1 cellular context compared by ENCODE assay signal in genomic region chr2:98805412-98806265, GRCh38.
TF ChIP-seq lines count a peak whose summit lies in the region.

No MANE protein-coding gene starts in this region.

TF ChIP-seq in HepG2, 621 proteins besides CTCF, POLR2A, EP300 and RAD21 (continued from another document and continues in another):
- TF ChIP-seq PATZ1 (CRISPR knock-in tag; IDR thresholded peaks at IDR 0.05) (peak; percentile 77), THAP7 (CRISPR knock-in tag; IDR thresholded peaks at IDR 0.05) (no peak), HDAC1 (CRISPR knock-in tag; IDR thresholded peaks at IDR 0.05) (peak; percentile 63; the same call in 1 of the 2 replicates), ZBTB38 (CRISPR knock-in tag; IDR thresholded peaks at IDR 0.05) (peak; percentile 74), JDP2 (CRISPR knock-in tag; IDR thresholded peaks at IDR 0.05; ENCODE audit: borderline replicate concordance) (no peak), KAT7 (CRISPR knock-in tag; IDR thresholded peaks at IDR 0.05; ENCODE audit: borderline replicate concordance) (0 out of 2 replicates have a peak, but pooled peaks have one; percentile 51), ZNF605 (CRISPR knock-in tag; IDR thresholded peaks at IDR 0.05) (peak; percentile 42; the same call in 1 of the 2 replicates), ZNF589 (CRISPR knock-in tag; conservative IDR thresholded peaks at IDR 0.05) (no peak), FOXC1 (CRISPR knock-in tag; IDR thresholded peaks at IDR 0.05; ENCODE audit: borderline replicate concordance) (peak; percentile 93; the same call in 1 of the 2 replicates), ZNF543 (CRISPR knock-in tag; IDR thresholded peaks at IDR 0.05) (no peak), HOXA5 (CRISPR knock-in tag; IDR thresholded peaks at IDR 0.05) (0 out of 2 replicates have a peak, but pooled peaks have one; percentile 35), HMG20B (CRISPR knock-in tag; conservative IDR thresholded peaks at IDR 0.05) (peak; percentile 68; the same call in 1 of the 2 replicates), NKX3-1 (CRISPR knock-in tag; IDR thresholded peaks at IDR 0.05) (0 out of 2 replicates have a peak, but pooled peaks have one; percentile 53), NR2F2 (IDR thresholded peaks at IDR 0.05; ENCODE audit: borderline replicate concordance, low read depth) (no peak), ZNF296 (CRISPR knock-in tag; conservative IDR thresholded peaks at IDR 0.05) (0 out of 2 replicates have a peak, but pooled peaks have one; percentile 19), NFKBIZ (CRISPR knock-in tag; IDR thresholded peaks at IDR 0.05) (no peak), DPF2 (CRISPR knock-in tag; IDR thresholded peaks at IDR 0.05; ENCODE audit: borderline replicate concordance, low read depth) (peak; percentile 72), MIER3 (CRISPR knock-in tag; IDR thresholded peaks at IDR 0.05; ENCODE audit: borderline replicate concordance) (peak; percentile 20; the same call in 1 of the 2 replicates), MED1 (CRISPR knock-in tag; IDR thresholded peaks at IDR 0.05) (peak; percentile 53; the same call in 1 of the 2 replicates), NCOA2 (CRISPR knock-in tag; IDR thresholded peaks at IDR 0.05) (peak; percentile 37; the same call in 1 of the 2 replicates), TOE1 (CRISPR knock-in tag; IDR thresholded peaks at IDR 0.05) (no peak), ZNF18 (CRISPR knock-in tag; IDR thresholded peaks at IDR 0.05; ENCODE audit: insufficient replicate concordance) (no peak), HNF4A (CRISPR knock-in tag; IDR thresholded peaks at IDR 0.05) (peak; percentile 51), ZNF572 (CRISPR knock-in tag; IDR thresholded peaks at IDR 0.05) (0 out of 2 replicates have a peak, but pooled peaks have one; percentile 56), KDM5B (CRISPR knock-in tag; IDR thresholded peaks at IDR 0.05; ENCODE audit: borderline replicate concordance) (peak; percentile 46; the same call in 1 of the 2 replicates), TARDBP (CRISPR knock-in tag; IDR thresholded peaks at IDR 0.05) (peak; percentile 72; the same call in 1 of the 2 replicates), ZNF180 (CRISPR knock-in tag; IDR thresholded peaks at IDR 0.05; ENCODE audit: borderline replicate concordance, low read depth) (no peak), AGO2 (optimal IDR thresholded peaks at IDR 0.05; ENCODE audit: low read depth, low read length) (no peak), ZNF33B (CRISPR knock-in tag; IDR thresholded peaks at IDR 0.05) (no peak), SOX13 (IDR thresholded peaks at IDR 0.05) (no peak), SOX13 (CRISPR knock-in tag; conservative IDR thresholded peaks at IDR 0.05 in 1 of 2, IDR thresholded peaks at IDR 0.05 in 1 of 2) (peak in 1 of 2 experiments; percentile 43; a peak in 1 of 4 replicates), THYN1 (CRISPR knock-in tag; IDR thresholded peaks at IDR 0.05; ENCODE audit: borderline replicate concordance, low read depth) (no peak), NONO (IDR thresholded peaks at IDR 0.05) (no peak), NONO (CRISPR knock-in tag; conservative IDR thresholded peaks at IDR 0.05) (peak; percentile 63), MED8 (CRISPR knock-in tag; IDR thresholded peaks at IDR 0.05; ENCODE audit: insufficient replicate concordance) (no peak), RARA (CRISPR knock-in tag; IDR thresholded peaks at IDR 0.05) (peak; percentile 55), WIZ (CRISPR knock-in tag; IDR thresholded peaks at IDR 0.05) (no peak), ZFP1 (CRISPR knock-in tag; IDR thresholded peaks at IDR 0.05) (peak; percentile 49; the same call in 1 of the 2 replicates), MTA1 (CRISPR knock-in tag; IDR thresholded peaks at IDR 0.05; ENCODE audit: borderline replicate concordance) (0 out of 2 replicates have a peak, but pooled peaks have one; percentile 17), RFX3 (CRISPR knock-in tag; IDR thresholded peaks at IDR 0.05) (no peak), FOXA1 (IDR thresholded peaks at IDR 0.05) (no peak), FOXA1 (CRISPR knock-in tag; IDR thresholded peaks at IDR 0.05) (no peak), SP4 (CRISPR knock-in tag; IDR thresholded peaks at IDR 0.05) (no peak)
- TF ChIP-seq, protein P1, sequence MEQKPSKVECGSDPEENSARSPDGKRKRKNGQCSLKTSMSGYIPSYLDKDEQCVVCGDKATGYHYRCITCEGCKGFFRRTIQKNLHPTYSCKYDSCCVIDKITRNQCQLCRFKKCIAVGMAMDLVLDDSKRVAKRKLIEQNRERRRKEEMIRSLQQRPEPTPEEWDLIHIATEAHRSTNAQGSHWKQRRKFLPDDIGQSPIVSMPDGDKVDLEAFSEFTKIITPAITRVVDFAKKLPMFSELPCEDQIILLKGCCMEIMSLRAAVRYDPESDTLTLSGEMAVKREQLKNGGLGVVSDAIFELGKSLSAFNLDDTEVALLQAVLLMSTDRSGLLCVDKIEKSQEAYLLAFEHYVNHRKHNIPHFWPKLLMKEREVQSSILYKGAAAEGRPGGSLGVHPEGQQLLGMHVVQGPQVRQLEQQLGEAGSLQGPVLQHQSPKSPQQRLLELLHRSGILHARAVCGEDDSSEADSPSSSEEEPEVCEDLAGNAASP (CRISPR knock-in tag; IDR thresholded peaks at IDR 0.05; ENCODE audit: borderline replicate concordance) = peak; percentile 56; the same call in 1 of the 2 replicates
- TF ChIP-seq, protein P2, sequence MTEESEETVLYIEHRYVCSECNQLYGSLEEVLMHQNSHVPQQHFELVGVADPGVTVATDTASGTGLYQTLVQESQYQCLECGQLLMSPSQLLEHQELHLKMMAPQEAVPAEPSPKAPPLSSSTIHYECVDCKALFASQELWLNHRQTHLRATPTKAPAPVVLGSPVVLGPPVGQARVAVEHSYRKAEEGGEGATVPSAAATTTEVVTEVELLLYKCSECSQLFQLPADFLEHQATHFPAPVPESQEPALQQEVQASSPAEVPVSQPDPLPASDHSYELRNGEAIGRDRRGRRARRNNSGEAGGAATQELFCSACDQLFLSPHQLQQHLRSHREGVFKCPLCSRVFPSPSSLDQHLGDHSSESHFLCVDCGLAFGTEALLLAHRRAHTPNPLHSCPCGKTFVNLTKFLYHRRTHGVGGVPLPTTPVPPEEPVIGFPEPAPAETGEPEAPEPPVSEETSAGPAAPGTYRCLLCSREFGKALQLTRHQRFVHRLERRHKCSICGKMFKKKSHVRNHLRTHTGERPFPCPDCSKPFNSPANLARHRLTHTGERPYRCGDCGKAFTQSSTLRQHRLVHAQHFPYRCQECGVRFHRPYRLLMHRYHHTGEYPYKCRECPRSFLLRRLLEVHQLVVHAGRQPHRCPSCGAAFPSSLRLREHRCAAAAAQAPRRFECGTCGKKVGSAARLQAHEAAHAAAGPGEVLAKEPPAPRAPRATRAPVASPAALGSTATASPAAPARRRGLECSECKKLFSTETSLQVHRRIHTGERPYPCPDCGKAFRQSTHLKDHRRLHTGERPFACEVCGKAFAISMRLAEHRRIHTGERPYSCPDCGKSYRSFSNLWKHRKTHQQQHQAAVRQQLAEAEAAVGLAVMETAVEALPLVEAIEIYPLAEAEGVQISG (CRISPR knock-in tag; IDR thresholded peaks at IDR 0.05) = peak; percentile 48; the same call in 1 of the 2 replicates
- TF ChIP-seq, protein P3, sequence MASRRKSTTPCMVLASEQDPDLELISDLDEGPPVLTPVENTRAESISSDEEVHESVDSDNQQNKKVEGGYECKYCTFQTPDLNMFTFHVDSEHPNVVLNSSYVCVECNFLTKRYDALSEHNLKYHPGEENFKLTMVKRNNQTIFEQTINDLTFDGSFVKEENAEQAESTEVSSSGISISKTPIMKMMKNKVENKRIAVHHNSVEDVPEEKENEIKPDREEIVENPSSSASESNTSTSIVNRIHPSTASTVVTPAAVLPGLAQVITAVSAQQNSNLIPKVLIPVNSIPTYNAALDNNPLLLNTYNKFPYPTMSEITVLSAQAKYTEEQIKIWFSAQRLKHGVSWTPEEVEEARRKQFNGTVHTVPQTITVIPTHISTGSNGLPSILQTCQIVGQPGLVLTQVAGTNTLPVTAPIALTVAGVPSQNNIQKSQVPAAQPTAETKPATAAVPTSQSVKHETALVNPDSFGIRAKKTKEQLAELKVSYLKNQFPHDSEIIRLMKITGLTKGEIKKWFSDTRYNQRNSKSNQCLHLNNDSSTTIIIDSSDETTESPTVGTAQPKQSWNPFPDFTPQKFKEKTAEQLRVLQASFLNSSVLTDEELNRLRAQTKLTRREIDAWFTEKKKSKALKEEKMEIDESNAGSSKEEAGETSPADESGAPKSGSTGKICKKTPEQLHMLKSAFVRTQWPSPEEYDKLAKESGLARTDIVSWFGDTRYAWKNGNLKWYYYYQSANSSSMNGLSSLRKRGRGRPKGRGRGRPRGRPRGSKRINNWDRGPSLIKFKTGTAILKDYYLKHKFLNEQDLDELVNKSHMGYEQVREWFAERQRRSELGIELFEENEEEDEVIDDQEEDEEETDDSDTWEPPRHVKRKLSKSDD (CRISPR knock-in tag; IDR thresholded peaks at IDR 0.05; ENCODE audit: low read depth) = 0 out of 2 replicates have a peak, but pooled peaks have one; percentile 35
- TF ChIP-seq, protein P4, sequence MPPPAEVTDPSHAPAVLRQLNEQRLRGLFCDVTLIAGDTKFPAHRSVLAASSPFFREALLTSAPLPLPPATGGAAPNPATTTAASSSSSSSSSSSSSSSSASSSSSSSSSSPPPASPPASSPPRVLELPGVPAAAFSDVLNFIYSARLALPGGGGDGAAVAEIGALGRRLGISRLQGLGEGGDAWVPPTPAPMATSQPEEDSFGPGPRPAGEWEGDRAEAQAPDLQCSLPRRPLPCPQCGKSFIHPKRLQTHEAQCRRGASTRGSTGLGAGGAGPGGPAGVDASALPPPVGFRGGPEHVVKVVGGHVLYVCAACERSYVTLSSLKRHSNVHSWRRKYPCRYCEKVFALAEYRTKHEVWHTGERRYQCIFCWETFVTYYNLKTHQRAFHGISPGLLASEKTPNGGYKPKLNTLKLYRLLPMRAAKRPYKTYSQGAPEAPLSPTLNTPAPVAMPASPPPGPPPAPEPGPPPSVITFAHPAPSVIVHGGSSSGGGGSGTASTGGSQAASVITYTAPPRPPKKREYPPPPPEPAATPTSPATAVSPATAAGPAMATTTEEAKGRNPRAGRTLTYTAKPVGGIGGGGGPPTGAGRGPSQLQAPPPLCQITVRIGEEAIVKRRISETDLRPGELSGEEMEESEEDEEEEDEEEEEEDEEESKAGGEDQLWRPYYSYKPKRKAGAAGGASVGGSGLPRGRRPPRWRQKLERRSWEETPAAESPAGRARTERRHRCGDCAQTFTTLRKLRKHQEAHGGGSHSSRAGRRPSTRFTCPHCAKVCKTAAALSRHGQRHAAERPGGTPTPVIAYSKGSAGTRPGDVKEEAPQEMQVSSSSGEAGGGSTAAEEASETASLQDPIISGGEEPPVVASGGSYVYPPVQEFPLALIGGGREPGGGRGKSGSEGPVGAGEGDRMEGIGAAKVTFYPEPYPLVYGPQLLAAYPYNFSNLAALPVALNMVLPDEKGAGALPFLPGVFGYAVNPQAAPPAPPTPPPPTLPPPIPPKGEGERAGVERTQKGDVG (CRISPR knock-in tag; IDR thresholded peaks at IDR 0.05; ENCODE audit: borderline replicate concordance) = 0 out of 2 replicates have a peak, but pooled peaks have one; percentile 75
- TF ChIP-seq, protein P5, sequence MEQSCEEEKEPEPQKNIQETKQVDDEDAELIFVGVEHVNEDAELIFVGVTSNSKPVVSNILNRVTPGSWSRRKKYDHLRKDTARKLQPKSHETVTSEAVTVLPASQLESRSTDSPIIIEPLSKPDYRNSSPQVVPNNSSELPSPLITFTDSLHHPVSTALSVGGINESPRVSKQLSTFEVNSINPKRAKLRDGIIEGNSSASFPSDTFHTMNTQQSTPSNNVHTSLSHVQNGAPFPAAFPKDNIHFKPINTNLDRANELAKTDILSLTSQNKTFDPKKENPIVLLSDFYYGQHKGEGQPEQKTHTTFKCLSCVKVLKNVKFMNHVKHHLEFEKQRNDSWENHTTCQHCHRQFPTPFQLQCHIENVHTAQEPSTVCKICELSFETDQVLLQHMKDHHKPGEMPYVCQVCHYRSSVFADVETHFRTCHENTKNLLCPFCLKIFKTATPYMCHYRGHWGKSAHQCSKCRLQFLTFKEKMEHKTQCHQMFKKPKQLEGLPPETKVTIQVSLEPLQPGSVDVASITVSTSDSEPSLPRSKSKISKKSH (CRISPR knock-in tag; IDR thresholded peaks at IDR 0.05; ENCODE audit: borderline replicate concordance) = 0 out of 2 replicates have a peak, but pooled peaks have one; percentile 56
- TF ChIP-seq, protein P6, sequence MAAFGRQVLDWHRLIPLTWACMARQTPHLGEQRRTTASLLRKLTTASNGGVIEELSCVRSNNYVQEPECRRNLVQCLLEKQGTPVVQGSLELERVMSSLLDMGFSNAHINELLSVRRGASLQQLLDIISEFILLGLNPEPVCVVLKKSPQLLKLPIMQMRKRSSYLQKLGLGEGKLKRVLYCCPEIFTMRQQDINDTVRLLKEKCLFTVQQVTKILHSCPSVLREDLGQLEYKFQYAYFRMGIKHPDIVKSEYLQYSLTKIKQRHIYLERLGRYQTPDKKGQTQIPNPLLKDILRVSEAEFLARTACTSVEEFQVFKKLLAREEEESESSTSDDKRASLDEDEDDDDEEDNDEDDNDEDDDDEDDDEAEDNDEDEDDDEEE (CRISPR knock-in tag; IDR thresholded peaks at IDR 0.05) = no peak
